In the genomic region with DNA sequence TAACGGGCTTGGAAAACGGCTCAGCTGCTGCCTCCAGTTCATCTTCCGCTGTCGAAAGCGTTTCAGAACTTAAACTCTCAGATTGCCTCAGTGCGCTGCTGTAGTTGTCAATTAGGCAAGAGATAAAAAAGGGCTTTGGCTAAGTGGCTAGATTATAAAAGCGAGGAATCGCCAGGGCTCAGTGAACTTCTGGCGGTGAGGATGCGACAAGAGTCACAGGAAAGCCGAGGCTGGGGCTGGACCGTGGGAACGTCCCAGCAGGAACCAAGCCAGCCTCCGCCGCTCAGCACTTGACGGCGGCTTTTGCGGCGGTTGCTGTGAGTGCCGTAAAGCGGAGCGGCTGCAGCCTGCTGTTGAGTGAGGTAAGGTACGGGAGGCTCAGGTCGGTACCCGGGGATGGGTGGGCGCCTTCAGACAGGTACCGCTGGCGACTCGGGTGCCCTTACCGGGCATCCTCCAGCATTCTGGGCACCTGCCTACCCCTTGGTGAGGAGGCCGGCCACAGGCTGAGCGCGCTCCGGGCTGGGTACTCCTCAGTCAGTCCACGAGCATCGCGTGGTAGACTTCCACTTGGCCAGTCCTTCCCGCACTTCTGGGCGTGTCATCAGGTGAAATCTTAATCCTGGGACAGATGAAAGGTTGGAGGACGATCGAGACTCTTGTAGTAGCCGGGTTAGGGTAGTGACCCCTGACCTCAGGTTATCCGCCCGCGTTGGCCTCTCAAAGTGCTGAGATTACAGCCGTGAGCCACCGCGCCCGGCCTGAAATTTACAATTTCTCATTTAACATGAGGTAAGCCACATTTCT, we compare ENCODE assay signal across 8 cellular contexts. TPM values are rescaled to one million over a fixed set of nuclear protein-coding genes. Genes with fewer than 3 reads are reported as not detected.
DNase-seq lines count a peak whose midpoint lies in the region; ATAC-seq and TF ChIP-seq lines count a peak whose summit lies in the region.

TSS of gene FKTN (plus strand) at position 328 of the 807 bp plus-strand sequence. CDS start 16,902 bp downstream, outside the sequence.

- H3K27ac Mint-ChIP-seq in chondrocyte (ENCODE audit: unreplicated experiment) = peak within 1 kb of the TSS; percentile 95

- DNase-seq in AML-193 (lab: John Stamatoyannopoulos, UW) (peak; percentile 66 to 75), NCI-H460 (ENCODE audit: extremely low read depth, low read depth) (peak; percentile 84), chondrocyte (ENCODE audit: low spot score) (peak; percentile 96)
- DNase-seq in activated CD4-positive, alpha-beta T cell treated with anti-CD3 and anti-CD28 coated beads for 24 hours (ENCODE audit: low read depth in 2 of 2) = peak; percentile 61 to 79
- peak; percentile 67 to 77 for DNase-seq in stimulated activated CD4-positive, alpha-beta T cell treated with anti-CD3 and anti-CD28 coated beads, Interleukin-1b, Interleukin-23, amount 100 ng/mL, for 4 hours (ENCODE audit: low read depth in 2 of 2)

- H3K36me3 Mint-ChIP-seq in chondrocyte (ENCODE audit: low read depth) = peaks cover 19% of the 10 kb centered on the region

- H3K27ac ChIP-seq in layer of hippocampus (ENCODE audit: low read depth, low read length) = peak within 1 kb of the TSS; percentile 56

- ATAC-seq in GM19025 (IDR thresholded peaks at IDR 0.05; ENCODE audit: low read depth, unreplicated experiment) (peak; percentile 95), HG03280 (IDR thresholded peaks at IDR 0.05; ENCODE audit: unreplicated experiment) (peak; percentile 95)

- no peak for TF ChIP-seq CTCF in chondrocyte (IDR thresholded peaks at IDR 0.05)

- H3K9me3 Mint-ChIP-seq in chondrocyte (ENCODE audit: low read depth) = peaks cover 25% of the 10 kb centered on the region

- H3K4me3 Mint-ChIP-seq in chondrocyte (ENCODE audit: unreplicated experiment) = peak within 1 kb of the TSS; percentile 92

- H3K4me1 Mint-ChIP-seq in chondrocyte (ENCODE audit: low read depth) = peaks cover 16% of the 10 kb centered on the region

- no peaks in the 10 kb centered on the region for H3K27me3 Mint-ChIP-seq in chondrocyte (ENCODE audit: low read depth)

- no peaks in the 10 kb centered on the region for H3K27me3 ChIP-seq in layer of hippocampus (ENCODE audit: control insufficient read depth, insufficient read depth, low read length)

RNA-seq across cellular contexts. Expression of gene FKTN, which starts in this region (rescaled TPM):
- total RNA-seq in NCI-H460 (2014; rRNA removed; shearing (Covaris generic)) = 38.6 and 55.0 TPM in 2 replicates
- 21.8 and 37.1 TPM in 2 replicates for polyA plus RNA-seq in NCI-H460 (2014; cell fraction: nucleus; rRNA removed)
- 16.2 to 21.9 TPM (median 21.4 TPM) in 3 replicates for total RNA-seq in chondrocyte

Comparison
In these comparisons a context has a peak if more than half of its experiments do, and no peak if none do; other contexts are left out.
1. Peak in every context shown above with its lines: DNase-seq, ATAC-seq and H3K27ac ChIP-seq.